21 cellular contexts compared by ENCODE assay signal in the genomic region with DNA sequence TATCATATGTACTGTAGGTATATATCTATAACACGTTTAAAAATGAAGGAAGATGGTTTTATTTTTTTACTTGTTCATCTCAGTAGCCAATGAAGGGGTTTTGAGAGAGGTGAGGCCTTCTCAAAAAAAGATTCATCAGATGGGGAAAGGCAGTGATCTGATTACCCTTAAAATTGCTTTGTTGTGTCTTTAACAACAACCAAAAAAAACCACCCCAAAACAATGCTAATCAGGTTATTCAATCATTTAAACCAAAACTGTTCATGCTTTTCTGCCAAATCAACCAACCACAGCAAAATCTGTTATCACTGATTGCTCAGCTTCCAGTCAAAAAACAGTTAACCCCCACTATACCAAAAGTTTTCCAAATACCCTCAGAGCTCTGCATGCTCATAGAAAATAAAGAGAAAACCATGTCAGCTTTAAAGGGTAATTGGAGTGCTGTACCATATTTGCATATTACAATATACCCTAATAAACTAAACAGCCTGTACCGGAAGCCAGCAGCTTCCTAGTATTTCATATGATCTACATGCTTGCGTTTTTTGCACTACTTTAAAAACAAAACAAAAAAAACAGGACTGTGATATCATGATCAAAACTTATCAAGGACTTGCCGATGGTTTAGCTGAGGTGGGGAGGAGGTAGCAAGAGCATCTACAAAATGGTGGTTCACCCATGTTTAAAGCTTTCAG. TPM values are rescaled to one million over a fixed set of nuclear protein-coding genes. Genes with fewer than 3 reads are reported as not detected.
DNase-seq lines count a peak whose midpoint lies in the region; ATAC-seq lines count a peak whose summit lies in the region.
"Had no signal": no experiment of that assay in that cellular context is flagged by ENCODE, and none has a peak within 500 bp of the region (broad histone marks: within the 10 kb centered on the region; RNA-seq: fewer than 3 reads in every experiment).

No MANE protein-coding gene starts in this region.

- peaks cover 3% of the 10 kb centered on the region for H3K36me3 ChIP-seq in CD4-positive, alpha-beta memory T cell (ENCODE audit: insufficient read depth, low read length)
- peaks cover 0 to 23% (median 9%) of the 10 kb centered on the region in 3 experiments for H3K36me3 ChIP-seq in naive thymus-derived CD4-positive, alpha-beta T cell (ENCODE audit: control insufficient read depth in 2 of 3, insufficient read depth in 3 of 3, low read length in 3 of 3)
- H3K36me3 ChIP-seq: gastroesophageal sphincter, left lung, pancreas, tibial artery, WERI-Rb-1 had no signal

- no peaks in the 10 kb centered on the region for H3K9me3 ChIP-seq in CD4-positive, alpha-beta memory T cell (ENCODE audit: control insufficient read depth in 1 of 2, low read length in 2 of 2)
- H3K9me3 ChIP-seq in naive thymus-derived CD4-positive, alpha-beta T cell (ENCODE audit: control insufficient read depth in 2 of 3, low read length in 3 of 3): no peaks in the 10 kb centered on the region
- H3K9me3 ChIP-seq: gastroesophageal sphincter, left lung, pancreas, tibial artery had no signal

- H3K4me3 Mint-ChIP-seq in CD4-positive, alpha-beta memory T cell: peak overlapping the region in 7 of 8 donors; percentile 55 to 77 (median 71)
- peak overlapping the region; percentile 77 for H3K4me3 Mint-ChIP-seq in activated naive CD8-positive, alpha-beta T cell treated with anti-CD3 and anti-CD28 coated beads, Interleukin-2, amount 10 ng/mL, durations not matched to agents 7 days and 5 days
- peak overlapping the region; percentile 74 to 85 (median 80) for H3K4me3 Mint-ChIP-seq in naive thymus-derived CD4-positive, alpha-beta T cell

- H3K9me3 Mint-ChIP-seq in CD4-positive, alpha-beta memory T cell: no peaks in the 10 kb centered on the region
- no peaks in the 10 kb centered on the region for H3K9me3 Mint-ChIP-seq in activated naive CD8-positive, alpha-beta T cell treated with anti-CD3 and anti-CD28 coated beads, Interleukin-2, amount 10 ng/mL, durations not matched to agents 7 days and 5 days
- no peaks in the 10 kb centered on the region for H3K9me3 Mint-ChIP-seq in naive thymus-derived CD4-positive, alpha-beta T cell

- H3K4me3 ChIP-seq in CD4-positive, alpha-beta memory T cell (ENCODE audit: low read length in 2 of 2): no peak overlapping the region
- peak overlapping the region; percentile 3 for H3K4me3 ChIP-seq in naive thymus-derived CD4-positive, alpha-beta T cell (ENCODE audit: low read length)
- H3K4me3 ChIP-seq: gastroesophageal sphincter, left lung, pancreas, tibial artery had no signal

- H3K27me3 Mint-ChIP-seq in CD4-positive, alpha-beta memory T cell: no peaks in the 10 kb centered on the region
- H3K27me3 Mint-ChIP-seq in activated naive CD8-positive, alpha-beta T cell treated with anti-CD3 and anti-CD28 coated beads, Interleukin-2, amount 10 ng/mL, durations not matched to agents 7 days and 5 days: no peaks in the 10 kb centered on the region
- H3K27me3 Mint-ChIP-seq in naive thymus-derived CD4-positive, alpha-beta T cell: no peaks in the 10 kb centered on the region

- H3K27ac Mint-ChIP-seq in CD4-positive, alpha-beta memory T cell: peak overlapping the region; percentile 70 to 89 (median 77)
- peak overlapping the region; percentile 74 for H3K27ac Mint-ChIP-seq in activated naive CD8-positive, alpha-beta T cell treated with anti-CD3 and anti-CD28 coated beads, Interleukin-2, amount 10 ng/mL, durations not matched to agents 7 days and 5 days
- peak overlapping the region; percentile 78 to 96 (median 87) for H3K27ac Mint-ChIP-seq in naive thymus-derived CD4-positive, alpha-beta T cell

- ATAC-seq in activated naive CD8-positive, alpha-beta T cell treated with anti-CD3 and anti-CD28 coated beads, Interleukin-2, amount 10 ng/mL, durations not matched to agents 7 days and 5 days (ENCODE audit: low read depth): peak; percentile 49
- ATAC-seq in naive thymus-derived CD4-positive, alpha-beta T cell: peak; percentile 74
- ATAC-seq in GM18517 (IDR thresholded peaks at IDR 0.05; ENCODE audit: unreplicated experiment): no peak
- ATAC-seq: left lung had no signal

- no peak overlapping the region for H3K27ac ChIP-seq in CD4-positive, alpha-beta memory T cell (ENCODE audit: low read depth, low read length)
- H3K27ac ChIP-seq in naive thymus-derived CD4-positive, alpha-beta T cell (ENCODE audit: low read depth, low read length): peak overlapping the region; percentile 64
- H3K27ac ChIP-seq: left lung, pancreas, RWPE1, tibial artery, WERI-Rb-1 had no signal

- H3K27me3 ChIP-seq in CD4-positive, alpha-beta memory T cell (ENCODE audit: insufficient read depth, low read length): no peaks in the 10 kb centered on the region
- H3K27me3 ChIP-seq in naive thymus-derived CD4-positive, alpha-beta T cell (ENCODE audit: control insufficient read depth in 2 of 2, insufficient read depth in 2 of 2, low read length in 2 of 2): no peaks in the 10 kb centered on the region
- H3K27me3 ChIP-seq: gastroesophageal sphincter, left lung, pancreas, tibial artery had no signal

- POLR2A ChIA-PET in CD4-positive, alpha-beta memory T cell (lab: Charles Lee; ENCODE audit: partially characterized antibody): interaction anchor here (0.7 to 1.6 kb wide), 6 partner anchors 9 to 39 kb away, joined by 3 to 9 read pairs (median 4); partner anchors contain the start of gene SATB1
- POLR2A ChIA-PET in activated naive CD8-positive, alpha-beta T cell treated with anti-CD3 and anti-CD28 coated beads, Interleukin-2, amount 10 ng/mL, durations not matched to agents 7 days and 5 days (lab: Charles Lee): interaction anchor here (0.8 to 2.7 kb wide), 5 partner anchors 15 to 42 kb away, joined by 3 to 10 read pairs (median 7); partner anchors contain the start of gene SATB1
- POLR2A ChIA-PET in naive thymus-derived CD4-positive, alpha-beta T cell (lab: Charles Lee): interaction anchor here (0.6 to 3.0 kb wide), 16 partner anchors 7 to 352 kb away, joined by 3 to 20 read pairs (median 4); no protein-coding TSS in a partner anchor

- CTCF ChIA-PET in CD4-positive, alpha-beta memory T cell (lab: Charles Lee; ENCODE audit: partially characterized antibody): interaction anchor here (0.8 to 2.2 kb wide), 5 partner anchors 13 to 356 kb away, joined by 3 to 8 read pairs (median 3); no protein-coding TSS in a partner anchor
- CTCF ChIA-PET in naive thymus-derived CD4-positive, alpha-beta T cell (lab: Charles Lee): interaction anchor here (1.0 to 1.3 kb wide), 2 partner anchors 15 to 356 kb away, joined by 3 to 5 read pairs; no protein-coding TSS in a partner anchor

- peaks cover 34 to 70% of the 10 kb centered on the region in 2 donors for H3K36me3 Mint-ChIP-seq in CD4-positive, alpha-beta memory T cell
- H3K36me3 Mint-ChIP-seq in activated naive CD8-positive, alpha-beta T cell treated with anti-CD3 and anti-CD28 coated beads, Interleukin-2, amount 10 ng/mL, durations not matched to agents 7 days and 5 days: peaks cover 73% of the 10 kb centered on the region
- H3K36me3 Mint-ChIP-seq in naive thymus-derived CD4-positive, alpha-beta T cell: peaks cover 8 to 67% (median 59%) of the 10 kb centered on the region in 5 donors

- peaks cover 51% of the 10 kb centered on the region for H3K4me1 ChIP-seq in CD4-positive, alpha-beta memory T cell (ENCODE audit: insufficient read depth, low read length)
- H3K4me1 ChIP-seq in naive thymus-derived CD4-positive, alpha-beta T cell (ENCODE audit: control insufficient read depth in 2 of 2, insufficient read depth in 2 of 2, low read length in 2 of 2): peaks cover 0 to 92% of the 10 kb centered on the region in 2 donors

- intact Hi-C loops in CD4-positive, alpha-beta memory T cell (cut with micrococcal nuclease): no loop called here
- intact Hi-C loops in naive thymus-derived CD4-positive, alpha-beta T cell (cut with micrococcal nuclease): loop anchor here (1.0 to 5.0 kb wide), 7 partner anchors 8 to 355 kb away; no protein-coding TSS in a partner anchor

- peaks cover 48 to 93% (median 66%) of the 10 kb centered on the region in 4 donors for H3K4me1 Mint-ChIP-seq in CD4-positive, alpha-beta memory T cell
- H3K4me1 Mint-ChIP-seq in activated naive CD8-positive, alpha-beta T cell treated with anti-CD3 and anti-CD28 coated beads, Interleukin-2, amount 10 ng/mL, durations not matched to agents 7 days and 5 days: peaks cover 79% of the 10 kb centered on the region
- peaks cover 45 to 100% (median 100%) of the 10 kb centered on the region in 7 donors for H3K4me1 Mint-ChIP-seq in naive thymus-derived CD4-positive, alpha-beta T cell

- DNase-seq in CD4-positive, alpha-beta memory T cell: peak in 3 of 5 donors; percentile 20 to 51 (median 40)
- DNase-seq in NCI-H526 treated with DMSO at 0.1 percent for 48 hours (lab: John Stamatoyannopoulos, UW): peak; percentile 62
- no peak for DNase-seq in activated naive CD8-positive, alpha-beta T cell treated with anti-CD3 and anti-CD28 coated beads, Interleukin-2, amount 10 ng/mL, durations not matched to agents 7 days and 5 days
- DNase-seq in naive thymus-derived CD4-positive, alpha-beta T cell: peak in 6 of 9 donors; percentile 32 to 62 (median 42)
- DNase-seq in activated gamma-delta T cell treated with Interleukin-2 at 50 U/mL for 16 hours: no peak
- DNase-seq in SW480 (ENCODE audit: low spot score): no peak
- DNase-seq in NCI-H82 (lab: John Stamatoyannopoulos, UW): no peak
- DNase-seq: AML-193; cortex of kidney; left lung; NCI-H1417 treated with DMSO at 0.1 percent for 48 hours; NCI-H226; NK-92 treated with Interleukin-12 subunit alpha and Interleukin-12 subunit beta, amount 100 ng/mL, for 24 hours; pancreas; stimulated activated CD4-positive, alpha-beta T cell treated with anti-CD3 and anti-CD28 coated beads, Interleukin-4, amount 100 ng/mL, for 4 hours; stimulated activated CD8-positive, alpha-beta memory T cell treated with anti-CD3 and anti-CD28 coated beads, Interleukin-4, amount 100 ng/mL, for 48 hours; tibial artery; WERI-Rb-1 had no signal

RNA-seq across cellular contexts. Expression of gene SATB1, which starts 22.9 kb away (rescaled TPM):
- total RNA-seq in CD4-positive, alpha-beta memory T cell: 100 to 1,000 TPM; 211 TPM
- polyA plus RNA-seq in CD4-positive, alpha-beta memory T cell: 100 to 1,000 TPM; 101 to 109 TPM
- total RNA-seq in activated naive CD8-positive, alpha-beta T cell treated with anti-CD3 and anti-CD28 coated beads, Interleukin-2, amount 10 ng/mL, durations not matched to agents 7 days and 5 days: 100 to 1,000 TPM; 281 to 288 TPM
- 100 to 1,000 TPM; 258 to 482 (median 451) TPM for total RNA-seq in naive thymus-derived CD4-positive, alpha-beta T cell
- polyA plus RNA-seq in naive thymus-derived CD4-positive, alpha-beta T cell: 100 to 1,000 TPM; 286 to 389 TPM

Comparison
In these comparisons a context has a peak if more than half of its experiments do, and no peak if none do; other contexts are left out.
1. DNase-seq: peak in CD4-positive, alpha-beta memory T cell (3 of 5), NCI-H526 treated with DMSO at 0.1 percent for 48 hours (single experiment) and naive thymus-derived CD4-positive, alpha-beta T cell (6 of 9); none in activated naive CD8-positive, alpha-beta T cell treated with anti-CD3 and anti-CD28 coated beads, Interleukin-2, amount 10 ng/mL, durations not matched to agents 7 days and 5 days (single experiment), activated gamma-delta T cell treated with Interleukin-2 at 50 U/mL for 16 hours (single experiment), SW480 (single experiment) and NCI-H82 (single experiment).
2. Peak in every context shown above with its lines, with median percentiles within 50 percentile points of each other: H3K27ac Mint-ChIP-seq and H3K4me3 Mint-ChIP-seq.